Comparison of ENCODE assay signal across 7 cellular contexts in genomic region chr1:167722152-167722869, GRCh38. TPM values are rescaled to one million over a fixed set of nuclear protein-coding genes. Genes with fewer than 3 reads are reported as not detected.
A peak's percentile ranks its signal among the peaks of the same experiment; 100 is the strongest.
DNase-seq lines count a peak whose midpoint lies in the region; ATAC-seq and TF ChIP-seq lines count a peak whose summit lies in the region.

No MANE protein-coding gene starts in this region.

- no peaks in the 10 kb centered on the region for H3K36me3 Mint-ChIP-seq in GM23338 (ENCODE audit: low read depth)

- peak; percentile 76 for ATAC-seq in GM23338

- DNase-seq in GM12865 (ENCODE audit: low read depth) (no peak), GM23338 (ENCODE audit: low spot score) (peak; percentile 75), KBM-7 (peak; percentile 52), UCSD-AML1 (lab: John Stamatoyannopoulos, UW; ENCODE audit: unreplicated experiment) (peak; percentile 55), midbrain (lab: John Stamatoyannopoulos, UW) (peak; percentile 23), thyroid gland (peak; percentile 53 to 63)

- H3K9ac ChIP-seq in endocrine pancreas (ENCODE audit: control insufficient read depth, insufficient read depth, low read length) = peak overlapping the region; percentile 81

- peaks cover 34% of the 10 kb centered on the region for H4K20me1 ChIP-seq in GM23338 (replicated peaks; ENCODE audit: insufficient read depth)

- H3K27me3 ChIP-seq in GM23338 (ENCODE audit: insufficient read depth) (0 out of 2 replicates have a peak, but pooled peaks cover 4% of the 10 kb centered on the region), endocrine pancreas (ENCODE audit: control insufficient read depth, insufficient read depth, low read length) (no peaks in the 10 kb centered on the region), thyroid gland (no peaks in the 10 kb centered on the region)

- H3K4me1 ChIP-seq in GM23338 (ENCODE audit: insufficient read depth) (peaks cover 55% of the 10 kb centered on the region), endocrine pancreas (ENCODE audit: control insufficient read depth, insufficient read depth, low read length) (peaks cover 11% of the 10 kb centered on the region), thyroid gland (peaks cover 16 to 17% of the 10 kb centered on the region in 2 donors)

- H3K9me3 ChIP-seq in endocrine pancreas (ENCODE audit: control insufficient read depth, low read length) = no peaks in the 10 kb centered on the region
- no peaks in the 10 kb centered on the region for H3K9me3 ChIP-seq in thyroid gland

- TF ChIP-seq POLR2A in thyroid gland (IDR thresholded peaks at IDR 0.05) = no peak

- H3K79me2 ChIP-seq in GM23338 (replicated peaks; ENCODE audit: insufficient read depth) = peaks cover 51% of the 10 kb centered on the region

- peak overlapping the region; percentile 99 for H2AFZ ChIP-seq in GM23338

- peak overlapping the region; percentile 83 for H3K4me3 Mint-ChIP-seq in GM23338

- H3F3A ChIP-seq in GM23338 (replicated peaks; ENCODE audit: low read depth) = peaks cover 3% of the 10 kb centered on the region; the same call in 1 of the 2 replicates

- no peaks in the 10 kb centered on the region for H3K36me3 ChIP-seq in GM23338 (ENCODE audit: insufficient read depth)
- no peaks in the 10 kb centered on the region for H3K36me3 ChIP-seq in endocrine pancreas (ENCODE audit: control insufficient read depth, insufficient read depth, low read length)
- H3K36me3 ChIP-seq in thyroid gland = no peaks in the 10 kb centered on the region

- peak overlapping the region; percentile 70; the same call in 1 of the 2 replicates for H3K27ac ChIP-seq in GM23338 (ENCODE audit: low read depth)
- peak overlapping the region; percentile 76 to 94 (median 89) for H3K27ac ChIP-seq in thyroid gland

- H3K4me2 ChIP-seq in GM23338 = peak overlapping the region; percentile 80

- H3K27ac Mint-ChIP-seq in GM23338 = no peak overlapping the region

- peaks cover 54% of the 10 kb centered on the region for H3K4me1 Mint-ChIP-seq in GM23338

- intact Hi-C loops in thyroid gland (cut with DNase I) = loop anchor here (10.0 kb wide), 1 partner anchor 362 kb away; no protein-coding TSS in a partner anchor

- TF ChIP-seq CTCF in GM12865 (IDR thresholded peaks at IDR 0.05; ENCODE audit: insufficient read depth, low read depth, low read length, missing control alignments) (no peak), GM23338 (conservative IDR thresholded peaks at IDR 0.05; ENCODE audit: low read depth in 2 of 2) (no peak), thyroid gland (IDR thresholded peaks at IDR 0.05) (no peak)

- peaks cover 5% of the 10 kb centered on the region for H3K27me3 Mint-ChIP-seq in GM23338 (ENCODE audit: insufficient read depth, low read depth, poor library complexity)

- in situ Hi-C loops in KBM-7 (cut with MboI; ENCODE audit: low pct_unique_long_range_greater_than_20kb, low sequenced_read_pairs) = no loop called here

- H3K9me3 Mint-ChIP-seq in GM23338 = no peaks in the 10 kb centered on the region

- no peaks in the 10 kb centered on the region for H3K9me2 ChIP-seq in GM23338 (ENCODE audit: insufficient read depth)

- WGBS in thyroid gland, 2 donors = 3 to 6% methylated on average over 14 to 24 of the region's 52 CpGs

- peak overlapping the region; percentile 79 for H3K4me3 ChIP-seq in GM12865 (ENCODE audit: low read depth, low read length)
- H3K4me3 ChIP-seq in GM23338 = peak overlapping the region; percentile 67
- peak overlapping the region; percentile 95 for H3K4me3 ChIP-seq in endocrine pancreas (ENCODE audit: control insufficient read depth, insufficient read depth, low read length)
- peak overlapping the region; percentile 25 to 95 (median 76) for H3K4me3 ChIP-seq in thyroid gland (replicated peaks in 1 of 3)

TF ChIP-seq in GM23338, 12 proteins besides CTCF, POLR2A, EP300 and RAD21:
- TF ChIP-seq EZH2phosphoT487 (IDR thresholded peaks at IDR 0.05; ENCODE audit: unreplicated experiment) (no peak), ZNF462 (CRISPR knock-in tag; IDR thresholded peaks at IDR 0.05) (0 out of 2 replicates have a peak, but pooled peaks have one; percentile 54)

RNA-seq across cellular contexts. Expression of gene MPZL1, which starts 0.5 kb away (rescaled TPM):
- 85.1 and 86.5 TPM in 2 replicates for total RNA-seq in GM23338 (2014; rRNA removed; shearing (Covaris generic))
- 26.6 and 35.1 TPM in 2 replicates for polyA plus RNA-seq in GM23338 (2016; fragmentation: Nextera tagmentation; extraction: Ambion mirVana)
- 10 to 100 TPM; 52.6 to 90.2 (median 61.8) TPM for total RNA-seq in thyroid gland
